ENCODE assay signal across 9 cellular contexts in the genomic region with DNA sequence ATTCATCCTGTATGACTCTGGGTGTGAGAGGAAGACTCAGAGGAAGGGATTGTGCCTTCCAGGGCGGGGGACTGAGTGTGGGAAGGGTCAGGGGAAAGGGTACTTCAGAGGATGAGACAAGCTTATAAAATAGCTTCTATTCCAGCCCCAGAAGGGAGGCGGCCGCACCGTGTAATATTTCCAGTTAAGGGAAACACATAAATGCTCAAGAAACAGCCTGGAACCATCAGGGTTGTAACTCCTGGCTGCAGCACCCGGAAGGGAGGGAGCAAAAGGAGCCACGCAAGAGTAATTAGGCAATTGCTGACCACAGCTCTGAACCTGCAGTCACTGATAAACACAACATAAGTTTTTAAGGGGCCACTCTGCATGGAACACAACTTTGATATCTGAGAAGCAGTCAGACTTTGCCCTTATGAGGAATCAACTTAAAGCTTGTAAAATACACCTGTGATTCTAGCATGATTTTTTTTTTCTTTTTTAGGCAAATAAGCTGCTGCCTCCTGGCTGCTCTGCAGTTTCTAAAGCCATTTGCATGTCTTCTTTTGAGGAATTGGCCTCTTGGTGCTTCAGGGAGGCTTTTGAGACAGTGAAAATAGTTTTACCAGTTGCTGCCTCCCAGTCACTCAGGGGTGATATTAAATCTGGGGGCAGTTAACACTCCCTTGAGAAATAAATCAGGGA.
A peak's percentile ranks its signal among the peaks of the same experiment; 100 is the strongest.
DNase-seq lines count a peak whose midpoint lies in the region; ATAC-seq and TF ChIP-seq lines count a peak whose summit lies in the region.
"Had no signal": no experiment of that assay in that cellular context is flagged by ENCODE, and none has a peak within 500 bp of the region (broad histone marks: within the 10 kb centered on the region; RNA-seq: fewer than 3 reads in every experiment).

No MANE protein-coding gene starts in this region.

- in situ Hi-C loops in brain microvascular endothelial cell (cut with HindIII; ENCODE audit: low pct_ligation_motif_present, low sequenced_read_pairs) = no loop called here

- ATAC-seq in HG02678 (IDR thresholded peaks at IDR 0.05; ENCODE audit: unreplicated experiment) (peak; percentile 91), HG02938 (IDR thresholded peaks at IDR 0.05; ENCODE audit: unreplicated experiment) (no peak)

- peak overlapping the region; percentile 43 for H3K27ac ChIP-seq in urinary bladder (ENCODE audit: low read depth)
- no peak overlapping the region for H3K27ac ChIP-seq in brain microvascular endothelial cell

- H3K36me3 ChIP-seq in urinary bladder (ENCODE audit: insufficient read depth) (no peaks in the 10 kb centered on the region), brain microvascular endothelial cell (replicated peaks) (no peaks in the 10 kb centered on the region)

- no peak for TF ChIP-seq CTCF in brain microvascular endothelial cell (IDR thresholded peaks at IDR 0.05; ENCODE audit: low read depth, low read length, missing control alignments)

- H3K4me1 ChIP-seq in urinary bladder (ENCODE audit: insufficient read depth) = no peaks in the 10 kb centered on the region

- WGBS in urinary bladder = 25% methylated on average over 6 of the region's 6 CpGs

- no peaks in the 10 kb centered on the region for H3K27me3 ChIP-seq in brain microvascular endothelial cell (replicated peaks)

- H3K4me3 ChIP-seq in urinary bladder (ENCODE audit: low read depth, low read length) (no peak overlapping the region), brain microvascular endothelial cell (ENCODE audit: low read depth, low read length) (no peak overlapping the region)

- peak; percentile 66 for DNase-seq in SW480 (ENCODE audit: low spot score)
- DNase-seq in iris pigment epithelial cell (ENCODE audit: low read depth) = peak; percentile 70
- no peak for DNase-seq in NCI-H510A treated with DMSO at 0.1 percent for 48 hours (lab: John Stamatoyannopoulos, UW)
- no peak for DNase-seq in brain microvascular endothelial cell
- no peak for DNase-seq in DMS153 treated with DMSO at 0.1 percent for 48 hours (lab: John Stamatoyannopoulos, UW; ENCODE audit: unreplicated experiment)
- DNase-seq: activated naive CD8-positive, alpha-beta T cell treated with anti-CD3 and anti-CD28 coated beads, Interleukin-2, amount 10 ng/mL, durations not matched to agents 7 days and 5 days had no signal

Comparison
In these comparisons a context has a peak if more than half of its experiments do, and no peak if none do; other contexts are left out.
1. DNase-seq: peak in SW480 (single experiment) and iris pigment epithelial cell (single experiment); none in NCI-H510A treated with DMSO at 0.1 percent for 48 hours (single experiment), brain microvascular endothelial cell (single experiment) and DMS153 treated with DMSO at 0.1 percent for 48 hours (single experiment).